Comparison of ENCODE assay signal across 8 cellular contexts in genomic region chr11:108008656-108009496, GRCh38. TPM values are rescaled to one million over a fixed set of nuclear protein-coding genes. Genes with fewer than 3 reads are reported as not detected.
DNase-seq lines count a peak whose midpoint lies in the region; ATAC-seq, FAIRE-seq and TF ChIP-seq lines count a peak whose summit lies in the region.

CUL5 (plus strand) TSS chr11:108008898; CDS start chr11:108009349, 451 bp downstream.

- intact Hi-C loops in adrenal gland (cut with DNase I) (no loop called here), heart right ventricle (cut with DNase I) (loop anchor here in 4 of 10 donors (5.0 to 10.0 kb wide), 3 partner anchors 213 to 656 kb away; partner anchors contain the start of genes ATM (in 2 of the 4), NPAT (in 2 of the 4) and DDX10 (in 1 of the 4))

- CTCF ChIA-PET in T-cell (lab: Charles Lee) = interaction anchor here in 1 of 2 donors (0.7 to 1.9 kb wide), 13 partner anchors 9 to 656 kb away, joined by 3 to 13 read pairs (median 5); partner anchors contain the start of genes CWF19L2 and DDX10

- H3K27ac ChIP-seq in adrenal gland (peak within 1 kb of the TSS; percentile 89 to 98 (median 98)), heart right ventricle (peak within 1 kb of the TSS; percentile 91 to 99 (median 97))

- H3K9me3 Mint-ChIP-seq in T-cell (no peaks in the 10 kb centered on the region), progenitor cell of endocrine pancreas (ENCODE audit: low read depth) (no peaks in the 10 kb centered on the region)

- peaks cover 22 to 39% of the 10 kb centered on the region in 2 donors for H3K4me1 ChIP-seq in adrenal gland (replicated peaks in 1 of 2)
- H3K4me1 ChIP-seq in heart right ventricle = peaks cover 2 to 47% (median 41%) of the 10 kb centered on the region in 9 donors

- POLR2A ChIA-PET in T-cell (lab: Charles Lee) = interaction anchor here (0.5 to 1.2 kb wide), 3 partner anchors 126 to 656 kb away, joined by 4 to 7 read pairs (median 5); partner anchors contain the start of genes CWF19L2 (in 1 of the 2) and DDX10 (in 1 of the 2)

- H3K4me1 Mint-ChIP-seq in T-cell = peaks cover 5 to 23% (median 12%) of the 10 kb centered on the region in 3 donors
- peaks cover 12% of the 10 kb centered on the region for H3K4me1 Mint-ChIP-seq in progenitor cell of endocrine pancreas (ENCODE audit: low read depth)

- H3K27me3 Mint-ChIP-seq in T-cell = no peaks in the 10 kb centered on the region
- no peaks in the 10 kb centered on the region for H3K27me3 Mint-ChIP-seq in progenitor cell of endocrine pancreas

- H3K4me3 Mint-ChIP-seq in T-cell = peak within 1 kb of the TSS in 2 of 3 donors; percentile 98 to 99
- H3K4me3 Mint-ChIP-seq in progenitor cell of endocrine pancreas (ENCODE audit: low read depth) = peak within 1 kb of the TSS; percentile 99

- FAIRE-seq in GM12891 (lab: Jason Lieb, UNC) = peak; percentile 99

- H3K36me3 ChIP-seq in adrenal gland (replicated peaks in 1 of 2) (no peaks in the 10 kb centered on the region), heart right ventricle (peaks cover 0 to 15% (median 0%) of the 10 kb centered on the region in 9 donors)

- DNase-seq in GM12891 (ENCODE audit: insufficient read length, low spot score) (peak; percentile 87), NCI-H1417 treated with DMSO at 0.1 percent for 48 hours (lab: John Stamatoyannopoulos, UW) (peak; percentile 47), T-cell (peak; percentile 78 to 91 (median 85)), adrenal gland (peak; percentile 90 to 96 (median 93)), heart right ventricle (peak; percentile 92 to 94), progenitor cell of endocrine pancreas (ENCODE audit: low spot score, unreplicated experiment) (peak; percentile 92), ureter (ENCODE audit: low spot score) (peak; percentile 93)

- no peaks in the 10 kb centered on the region for H3K36me3 Mint-ChIP-seq in T-cell
- no peaks in the 10 kb centered on the region for H3K36me3 Mint-ChIP-seq in progenitor cell of endocrine pancreas (ENCODE audit: insufficient read depth)

- peak within 1 kb of the TSS; percentile 46 to 99 (median 96) for H3K4me3 ChIP-seq in adrenal gland
- H3K4me3 ChIP-seq in heart right ventricle = peak within 1 kb of the TSS; percentile 73 to 100 (median 88)

- TF ChIP-seq CTCF in adrenal gland (IDR thresholded peaks at IDR 0.05) (peak; percentile 75 to 93 (median 86)), heart right ventricle (IDR thresholded peaks at IDR 0.05) (peak; percentile 83 to 94 (median 91)), progenitor cell of endocrine pancreas (IDR thresholded peaks at IDR 0.05; ENCODE audit: unreplicated experiment) (peak; percentile 93)

- 0 to 3% (median 1%) methylated on average over 3 to 72 of the region's 72 CpGs for WGBS in adrenal gland, 4 donors
- 0% methylated on average over 72 of the region's 72 CpGs for WGBS in heart right ventricle, 2 donors

- H3K9me3 ChIP-seq in adrenal gland (replicated peaks in 1 of 3) (no peaks in the 10 kb centered on the region), heart right ventricle (no peaks in the 10 kb centered on the region)

- H3K27me3 ChIP-seq in adrenal gland = no peaks in the 10 kb centered on the region
- H3K27me3 ChIP-seq in heart right ventricle = no peaks in the 10 kb centered on the region

- H3K27ac Mint-ChIP-seq in T-cell (peak within 1 kb of the TSS; percentile 93 to 95), progenitor cell of endocrine pancreas (peak within 1 kb of the TSS; percentile 100)

- TF ChIP-seq POLR2A in GM12891 (IDR thresholded peaks at IDR 0.05; ENCODE audit: low read depth, low read length) (peak; percentile 94), adrenal gland (IDR thresholded peaks at IDR 0.05) (peak; percentile 67 to 69)

- ATAC-seq in HG02798 (IDR thresholded peaks at IDR 0.05; ENCODE audit: poor library complexity, unreplicated experiment) (peak; percentile 91), T-cell (replicated peaks in 1 of 4) (peak; percentile 88 to 92 (median 90)), heart right ventricle (peak; percentile 96 to 98 (median 98))

TF ChIP-seq in GM12891, 5 proteins besides CTCF, POLR2A, EP300 and RAD21:
- TF ChIP-seq TAF1 (IDR thresholded peaks at IDR 0.05; ENCODE audit: low read depth, low read length) = peak; percentile 81
- TF ChIP-seq PAX5 (IDR thresholded peaks at IDR 0.05; ENCODE audit: insufficient read depth, low read length, severe bottlenecking) = no peak
- TF ChIP-seq POLR2AphosphoS5 (IDR thresholded peaks at IDR 0.05; ENCODE audit: low read depth, low read length) = peak; percentile 85

RNA-seq across cellular contexts. Expression of gene CUL5, which starts in this region (rescaled TPM):
- polyA plus RNA-seq in GM12891 (2012; ENCODE audit: low read depth, missing spikeins) = 7.4 TPM
- total RNA-seq in T-cell (10 to 100 TPM; 36.2 to 50.6 (median 42.7) TPM), adrenal gland (100 to 1,000 TPM in 1 of 8 donors, 10 to 100 TPM in 7; 16.0 to 114 (median 42.9) TPM), heart right ventricle (10 to 100 TPM; 34.8 to 51.3 (median 42.6) TPM), progenitor cell of endocrine pancreas (35.2 and 37.9 TPM in 2 replicates), ureter (34.3 TPM)
- polyA plus RNA-seq in adrenal gland (10 to 100 TPM in 1 of 3 donors, 1 to 10 TPM in 2; 4.2 to 28.9 (median 5.4) TPM), heart right ventricle (1 to 10 TPM; 5.9 to 6.6 TPM)

Comparison
In these comparisons a context has a peak if more than half of its experiments do, and no peak if none do; other contexts are left out.
1. Peak in every context shown above with its lines: DNase-seq, ATAC-seq, H3K4me3 ChIP-seq and H3K27ac ChIP-seq.